ENCODE assay signal across 11 cellular contexts in genomic region chr12:4379410-4379809, GRCh38. TPM values are rescaled to one million over a fixed set of nuclear protein-coding genes. Genes with fewer than 3 reads are reported as not detected.
DNase-seq lines count a peak whose midpoint lies in the region; ATAC-seq and TF ChIP-seq lines count a peak whose summit lies in the region.
"Had no signal": no experiment of that assay in that cellular context is flagged by ENCODE, and none has a peak within 500 bp of the region (broad histone marks: within the 10 kb centered on the region; RNA-seq: fewer than 3 reads in every experiment).

Gene FGF23 (minus strand): TSS chr12:4379712. CDS start chr12:4379582, 130 bp downstream.

- H3K27ac ChIP-seq in breast epithelium (no peak within 1 kb of the TSS), right cardiac atrium (ENCODE audit: low read length) (no peak within 1 kb of the TSS)
- H3K27ac ChIP-seq: vagina had no signal

- H3K4me3 ChIP-seq in breast epithelium (no peak within 1 kb of the TSS), right cardiac atrium (ENCODE audit: low read length) (peak within 1 kb of the TSS; percentile 1)
- H3K4me3 ChIP-seq: vagina had no signal

- ATAC-seq in right cardiac atrium: peak; percentile 64 to 88
- ATAC-seq in stimulated activated effector memory CD8-positive, alpha-beta T cell treated with anti-CD3 and anti-CD28 coated beads, Interleukin-12 subunit alpha, Interleukin-12 subunit beta, amount 100 ng/mL, for 72 hours: peak; percentile 13
- no peak for ATAC-seq in activated CD8-positive, alpha-beta memory T cell treated with anti-CD3 and anti-CD28 coated beads, Interleukin-2, amount 10 ng/mL, durations not matched to agents 7 days and 5 days
- no peak for ATAC-seq in HG02763 (IDR thresholded peaks at IDR 0.05; ENCODE audit: unreplicated experiment)
- no peak for ATAC-seq in GM21786 (IDR thresholded peaks at IDR 0.05; ENCODE audit: unreplicated experiment)

- no peak for TF ChIP-seq POLR2A in breast epithelium (IDR thresholded peaks at IDR 0.05)

- no peak within 1 kb of the TSS for H3K4me3 Mint-ChIP-seq in MCF 10A (ENCODE audit: unreplicated experiment)
- no peak within 1 kb of the TSS for H3K4me3 Mint-ChIP-seq in stimulated activated effector memory CD8-positive, alpha-beta T cell treated with anti-CD3 and anti-CD28 coated beads, Interleukin-12 subunit alpha, Interleukin-12 subunit beta, amount 100 ng/mL, for 72 hours
- H3K4me3 Mint-ChIP-seq in activated CD8-positive, alpha-beta memory T cell treated with anti-CD3 and anti-CD28 coated beads, Interleukin-2, amount 10 ng/mL, durations not matched to agents 7 days and 5 days: no peak within 1 kb of the TSS

- DNase-seq in MCF 10A (ENCODE audit: unreplicated experiment) (peak; percentile 64), breast epithelium (ENCODE audit: low spot score in 2 of 2) (no peak), SW480 (ENCODE audit: low spot score) (peak; percentile 43), right cardiac atrium (peak; percentile 16 to 67 (median 57))
- DNase-seq in stimulated activated effector memory CD8-positive, alpha-beta T cell treated with anti-CD3 and anti-CD28 coated beads, Interleukin-12 subunit alpha, Interleukin-12 subunit beta, amount 100 ng/mL, for 72 hours (ENCODE audit: low spot score in 2 of 2): no peak
- no peak for DNase-seq in activated CD8-positive, alpha-beta memory T cell treated with anti-CD3 and anti-CD28 coated beads, Interleukin-2, amount 10 ng/mL, durations not matched to agents 7 days and 5 days
- DNase-seq: NCI-H1930, nucleus accumbens had no signal

- H3K36me3 Mint-ChIP-seq in MCF 10A (ENCODE audit: insufficient read depth, unreplicated experiment): no peaks in the 10 kb centered on the region
- no peaks in the 10 kb centered on the region for H3K36me3 Mint-ChIP-seq in stimulated activated effector memory CD8-positive, alpha-beta T cell treated with anti-CD3 and anti-CD28 coated beads, Interleukin-12 subunit alpha, Interleukin-12 subunit beta, amount 100 ng/mL, for 72 hours
- no peaks in the 10 kb centered on the region for H3K36me3 Mint-ChIP-seq in activated CD8-positive, alpha-beta memory T cell treated with anti-CD3 and anti-CD28 coated beads, Interleukin-2, amount 10 ng/mL, durations not matched to agents 7 days and 5 days

- no peaks in the 10 kb centered on the region for H3K4me1 Mint-ChIP-seq in MCF 10A (ENCODE audit: insufficient read depth, unreplicated experiment)
- no peaks in the 10 kb centered on the region for H3K4me1 Mint-ChIP-seq in stimulated activated effector memory CD8-positive, alpha-beta T cell treated with anti-CD3 and anti-CD28 coated beads, Interleukin-12 subunit alpha, Interleukin-12 subunit beta, amount 100 ng/mL, for 72 hours
- no peaks in the 10 kb centered on the region for H3K4me1 Mint-ChIP-seq in activated CD8-positive, alpha-beta memory T cell treated with anti-CD3 and anti-CD28 coated beads, Interleukin-2, amount 10 ng/mL, durations not matched to agents 7 days and 5 days

- BruUV-seq in MCF 10A (replicated peaks; lab: Mats Ljungman, UMichigan): no TSS peak

- no peaks in the 10 kb centered on the region for H3K36me3 ChIP-seq in breast epithelium
- H3K36me3 ChIP-seq: vagina had no signal

- H3K9me3 ChIP-seq in breast epithelium (no peaks in the 10 kb centered on the region), right cardiac atrium (ENCODE audit: control insufficient read depth, low read length) (no peaks in the 10 kb centered on the region)
- H3K9me3 ChIP-seq: vagina had no signal

- POLR2A ChIA-PET in MCF 10A (lab: Yijun Ruan, JAX): no interaction called here

- CTCF ChIA-PET in MCF 10A (lab: Yijun Ruan, JAX): interaction anchor here (0.6 to 1.5 kb wide), 6 partner anchors 14 to 119 kb away, joined by 3 to 6 read pairs (median 4); no protein-coding TSS in a partner anchor
- CTCF ChIA-PET in activated CD8-positive, alpha-beta memory T cell treated with anti-CD3 and anti-CD28 coated beads, Interleukin-2, amount 10 ng/mL, durations not matched to agents 7 days and 5 days (lab: Charles Lee): interaction anchor here (1.1 kb wide), 1 partner anchor 494 kb away, joined by 3 read pairs; no protein-coding TSS in a partner anchor

- H3K9me3 Mint-ChIP-seq in MCF 10A (ENCODE audit: unreplicated experiment): no peaks in the 10 kb centered on the region
- no peaks in the 10 kb centered on the region for H3K9me3 Mint-ChIP-seq in stimulated activated effector memory CD8-positive, alpha-beta T cell treated with anti-CD3 and anti-CD28 coated beads, Interleukin-12 subunit alpha, Interleukin-12 subunit beta, amount 100 ng/mL, for 72 hours
- no peaks in the 10 kb centered on the region for H3K9me3 Mint-ChIP-seq in activated CD8-positive, alpha-beta memory T cell treated with anti-CD3 and anti-CD28 coated beads, Interleukin-2, amount 10 ng/mL, durations not matched to agents 7 days and 5 days (ENCODE audit: low read depth)

- H3K27me3 Mint-ChIP-seq in MCF 10A (ENCODE audit: insufficient read depth, unreplicated experiment): peaks cover 34% of the 10 kb centered on the region
- peaks cover 62% of the 10 kb centered on the region for H3K27me3 Mint-ChIP-seq in activated CD8-positive, alpha-beta memory T cell treated with anti-CD3 and anti-CD28 coated beads, Interleukin-2, amount 10 ng/mL, durations not matched to agents 7 days and 5 days

- 9% methylated on average over 7 of the region's 7 CpGs for WGBS in right cardiac atrium

- H3K27ac Mint-ChIP-seq in MCF 10A (ENCODE audit: low read depth, unreplicated experiment): no peak within 1 kb of the TSS
- no peak within 1 kb of the TSS for H3K27ac Mint-ChIP-seq in stimulated activated effector memory CD8-positive, alpha-beta T cell treated with anti-CD3 and anti-CD28 coated beads, Interleukin-12 subunit alpha, Interleukin-12 subunit beta, amount 100 ng/mL, for 72 hours
- H3K27ac Mint-ChIP-seq in activated CD8-positive, alpha-beta memory T cell treated with anti-CD3 and anti-CD28 coated beads, Interleukin-2, amount 10 ng/mL, durations not matched to agents 7 days and 5 days: no peak within 1 kb of the TSS

- peaks cover 0 to 10% of the 10 kb centered on the region in 2 donors for H3K27me3 ChIP-seq in breast epithelium
- no peaks in the 10 kb centered on the region for H3K27me3 ChIP-seq in right cardiac atrium (ENCODE audit: control insufficient read depth, insufficient read depth)
- H3K27me3 ChIP-seq: vagina had no signal

- no peak for TF ChIP-seq CTCF in MCF 10A (IDR thresholded peaks at IDR 0.05; ENCODE audit: unreplicated experiment)
- TF ChIP-seq CTCF in breast epithelium (IDR thresholded peaks at IDR 0.05): no peak

- intact Hi-C loops in MCF 10A (cut with micrococcal nuclease) (no loop called here), breast epithelium (cut with DNase I; ENCODE audit: low total_unique reads) (loop anchor here (10.0 kb wide), 1 partner anchor 1155 kb away; no protein-coding TSS in a partner anchor), right cardiac atrium (cut with DNase I) (no loop called here)

- no peaks in the 10 kb centered on the region for H3K4me1 ChIP-seq in breast epithelium
- no peaks in the 10 kb centered on the region for H3K4me1 ChIP-seq in right cardiac atrium (ENCODE audit: control insufficient read depth, insufficient read depth, low read length)
- H3K4me1 ChIP-seq: vagina had no signal

RNA-seq across cellular contexts. Expression of gene FGF23, which starts in this region (rescaled TPM):
- total RNA-seq in MCF 10A (2022): not detected in 2 replicates
- not detected for total RNA-seq in breast epithelium
- under 1 TPM in 2 of 4 donors, not detected in 2; 0.24 to 0.25 TPM for total RNA-seq in right cardiac atrium
- 0.68 TPM for polyA plus RNA-seq in right cardiac atrium
- not detected for total RNA-seq in activated CD8-positive, alpha-beta memory T cell treated with anti-CD3 and anti-CD28 coated beads, Interleukin-2, amount 10 ng/mL, durations not matched to agents 7 days and 5 days
- total RNA-seq: vagina had no signal

Comparison
In these comparisons a context has a peak if more than half of its experiments do, and no peak if none do; other contexts are left out.
1. Peak in DNase-seq in MCF 10A; RNA of the gene not detected or under 1 TPM.
2. Peak in DNase-seq, ATAC-seq and H3K4me3 ChIP-seq in right cardiac atrium; RNA of the gene not detected or under 1 TPM.